In genomic region chr16:71449020-71449419, GRCh38 we compare ENCODE assay signal across 2 cellular contexts.
A peak's percentile ranks its signal among the peaks of the same experiment; 100 is the strongest.
TF ChIP-seq lines count a peak whose summit lies in the region.

No MANE protein-coding gene starts in this region.

TF ChIP-seq in H1, 55 proteins besides CTCF, POLR2A, EP300 and RAD21:
- TF ChIP-seq BRCA1 (IDR thresholded peaks at IDR 0.05; ENCODE audit: low read depth, low read length) = no peak
- TF ChIP-seq GABPA (IDR thresholded peaks at IDR 0.05; ENCODE audit: borderline replicate concordance, insufficient read depth, low read length) = no peak
- no peak for TF ChIP-seq CBX5 (IDR thresholded peaks at IDR 0.05; ENCODE audit: low read depth, low read length)
- TF ChIP-seq SP2 (IDR thresholded peaks at IDR 0.05; ENCODE audit: low read length) = no peak
- TF ChIP-seq KDM1A (IDR thresholded peaks at IDR 0.05; ENCODE audit: borderline replicate concordance, low read length) = peak; percentile 45; the same call in 1 of the 2 replicates
- no peak for TF ChIP-seq CHD7 (IDR thresholded peaks at IDR 0.05; ENCODE audit: insufficient replicate concordance, low read length)
- no peak for TF ChIP-seq HDAC6 (IDR thresholded peaks at IDR 0.05; ENCODE audit: low read depth, low read length)

TF ChIP-seq in WTC11, 78 proteins besides CTCF, POLR2A, EP300 and RAD21:
- TF ChIP-seq, protein P1, sequence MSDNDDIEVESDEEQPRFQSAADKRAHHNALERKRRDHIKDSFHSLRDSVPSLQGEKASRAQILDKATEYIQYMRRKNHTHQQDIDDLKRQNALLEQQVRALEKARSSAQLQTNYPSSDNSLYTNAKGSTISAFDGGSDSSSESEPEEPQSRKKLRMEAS (CRISPR knock-in tag; IDR thresholded peaks at IDR 0.05) = no peak
- TF ChIP-seq ZSCAN18 (CRISPR knock-in tag; IDR thresholded peaks at IDR 0.05) (no peak), ZNF396 (CRISPR knock-in tag; IDR thresholded peaks at IDR 0.05; ENCODE audit: borderline replicate concordance) (no peak), ZNF219 (CRISPR knock-in tag; IDR thresholded peaks at IDR 0.05; ENCODE audit: borderline replicate concordance) (no peak), TEAD4 (CRISPR knock-in tag; IDR thresholded peaks at IDR 0.05) (no peak), OVOL2 (CRISPR knock-in tag; IDR thresholded peaks at IDR 0.05; ENCODE audit: borderline replicate concordance) (no peak), ZNF423 (CRISPR knock-in tag; IDR thresholded peaks at IDR 0.05) (no peak), SOX15 (CRISPR knock-in tag; IDR thresholded peaks at IDR 0.05) (no peak), PRRX2 (CRISPR knock-in tag; IDR thresholded peaks at IDR 0.05) (no peak), SMAD4 (CRISPR knock-in tag; IDR thresholded peaks at IDR 0.05) (no peak), GTF2I (CRISPR knock-in tag; conservative IDR thresholded peaks at IDR 0.05) (no peak), AR (CRISPR knock-in tag; IDR thresholded peaks at IDR 0.05) (no peak), ZNF416 (CRISPR knock-in tag; IDR thresholded peaks at IDR 0.05) (no peak)
- TF ChIP-seq, protein P2, sequence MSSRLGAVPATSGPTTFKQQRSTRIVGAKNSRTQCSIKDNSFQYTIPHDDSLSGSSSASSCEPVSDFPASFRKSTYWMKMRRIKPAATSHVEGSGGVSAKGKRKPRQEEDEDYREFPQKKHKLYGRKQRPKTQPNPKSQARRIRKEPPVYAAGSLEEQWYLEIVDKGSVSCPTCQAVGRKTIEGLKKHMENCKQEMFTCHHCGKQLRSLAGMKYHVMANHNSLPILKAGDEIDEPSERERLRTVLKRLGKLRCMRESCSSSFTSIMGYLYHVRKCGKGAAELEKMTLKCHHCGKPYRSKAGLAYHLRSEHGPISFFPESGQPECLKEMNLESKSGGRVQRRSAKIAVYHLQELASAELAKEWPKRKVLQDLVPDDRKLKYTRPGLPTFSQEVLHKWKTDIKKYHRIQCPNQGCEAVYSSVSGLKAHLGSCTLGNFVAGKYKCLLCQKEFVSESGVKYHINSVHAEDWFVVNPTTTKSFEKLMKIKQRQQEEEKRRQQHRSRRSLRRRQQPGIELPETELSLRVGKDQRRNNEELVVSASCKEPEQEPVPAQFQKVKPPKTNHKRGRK (CRISPR knock-in tag; IDR thresholded peaks at IDR 0.05; ENCODE audit: borderline replicate concordance) = no peak
- TF ChIP-seq, protein P3, sequence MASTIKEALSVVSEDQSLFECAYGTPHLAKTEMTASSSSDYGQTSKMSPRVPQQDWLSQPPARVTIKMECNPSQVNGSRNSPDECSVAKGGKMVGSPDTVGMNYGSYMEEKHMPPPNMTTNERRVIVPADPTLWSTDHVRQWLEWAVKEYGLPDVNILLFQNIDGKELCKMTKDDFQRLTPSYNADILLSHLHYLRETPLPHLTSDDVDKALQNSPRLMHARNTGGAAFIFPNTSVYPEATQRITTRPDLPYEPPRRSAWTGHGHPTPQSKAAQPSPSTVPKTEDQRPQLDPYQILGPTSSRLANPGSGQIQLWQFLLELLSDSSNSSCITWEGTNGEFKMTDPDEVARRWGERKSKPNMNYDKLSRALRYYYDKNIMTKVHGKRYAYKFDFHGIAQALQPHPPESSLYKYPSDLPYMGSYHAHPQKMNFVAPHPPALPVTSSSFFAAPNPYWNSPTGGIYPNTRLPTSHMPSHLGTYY (CRISPR knock-in tag; IDR thresholded peaks at IDR 0.05) = no peak
- TF ChIP-seq, protein P4, sequence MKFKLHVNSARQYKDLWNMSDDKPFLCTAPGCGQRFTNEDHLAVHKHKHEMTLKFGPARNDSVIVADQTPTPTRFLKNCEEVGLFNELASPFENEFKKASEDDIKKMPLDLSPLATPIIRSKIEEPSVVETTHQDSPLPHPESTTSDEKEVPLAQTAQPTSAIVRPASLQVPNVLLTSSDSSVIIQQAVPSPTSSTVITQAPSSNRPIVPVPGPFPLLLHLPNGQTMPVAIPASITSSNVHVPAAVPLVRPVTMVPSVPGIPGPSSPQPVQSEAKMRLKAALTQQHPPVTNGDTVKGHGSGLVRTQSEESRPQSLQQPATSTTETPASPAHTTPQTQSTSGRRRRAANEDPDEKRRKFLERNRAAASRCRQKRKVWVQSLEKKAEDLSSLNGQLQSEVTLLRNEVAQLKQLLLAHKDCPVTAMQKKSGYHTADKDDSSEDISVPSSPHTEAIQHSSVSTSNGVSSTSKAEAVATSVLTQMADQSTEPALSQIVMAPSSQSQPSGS (CRISPR knock-in tag; IDR thresholded peaks at IDR 0.05; ENCODE audit: borderline replicate concordance, low read depth) = no peak
- TF ChIP-seq, protein P5, sequence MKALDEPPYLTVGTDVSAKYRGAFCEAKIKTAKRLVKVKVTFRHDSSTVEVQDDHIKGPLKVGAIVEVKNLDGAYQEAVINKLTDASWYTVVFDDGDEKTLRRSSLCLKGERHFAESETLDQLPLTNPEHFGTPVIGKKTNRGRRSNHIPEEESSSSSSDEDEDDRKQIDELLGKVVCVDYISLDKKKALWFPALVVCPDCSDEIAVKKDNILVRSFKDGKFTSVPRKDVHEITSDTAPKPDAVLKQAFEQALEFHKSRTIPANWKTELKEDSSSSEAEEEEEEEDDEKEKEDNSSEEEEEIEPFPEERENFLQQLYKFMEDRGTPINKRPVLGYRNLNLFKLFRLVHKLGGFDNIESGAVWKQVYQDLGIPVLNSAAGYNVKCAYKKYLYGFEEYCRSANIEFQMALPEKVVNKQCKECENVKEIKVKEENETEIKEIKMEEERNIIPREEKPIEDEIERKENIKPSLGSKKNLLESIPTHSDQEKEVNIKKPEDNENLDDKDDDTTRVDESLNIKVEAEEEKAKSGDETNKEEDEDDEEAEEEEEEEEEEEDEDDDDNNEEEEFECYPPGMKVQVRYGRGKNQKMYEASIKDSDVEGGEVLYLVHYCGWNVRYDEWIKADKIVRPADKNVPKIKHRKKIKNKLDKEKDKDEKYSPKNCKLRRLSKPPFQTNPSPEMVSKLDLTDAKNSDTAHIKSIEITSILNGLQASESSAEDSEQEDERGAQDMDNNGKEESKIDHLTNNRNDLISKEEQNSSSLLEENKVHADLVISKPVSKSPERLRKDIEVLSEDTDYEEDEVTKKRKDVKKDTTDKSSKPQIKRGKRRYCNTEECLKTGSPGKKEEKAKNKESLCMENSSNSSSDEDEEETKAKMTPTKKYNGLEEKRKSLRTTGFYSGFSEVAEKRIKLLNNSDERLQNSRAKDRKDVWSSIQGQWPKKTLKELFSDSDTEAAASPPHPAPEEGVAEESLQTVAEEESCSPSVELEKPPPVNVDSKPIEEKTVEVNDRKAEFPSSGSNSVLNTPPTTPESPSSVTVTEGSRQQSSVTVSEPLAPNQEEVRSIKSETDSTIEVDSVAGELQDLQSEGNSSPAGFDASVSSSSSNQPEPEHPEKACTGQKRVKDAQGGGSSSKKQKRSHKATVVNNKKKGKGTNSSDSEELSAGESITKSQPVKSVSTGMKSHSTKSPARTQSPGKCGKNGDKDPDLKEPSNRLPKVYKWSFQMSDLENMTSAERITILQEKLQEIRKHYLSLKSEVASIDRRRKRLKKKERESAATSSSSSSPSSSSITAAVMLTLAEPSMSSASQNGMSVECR (CRISPR knock-in tag; IDR thresholded peaks at IDR 0.05; ENCODE audit: borderline replicate concordance) = no peak
- TF ChIP-seq, protein P6, sequence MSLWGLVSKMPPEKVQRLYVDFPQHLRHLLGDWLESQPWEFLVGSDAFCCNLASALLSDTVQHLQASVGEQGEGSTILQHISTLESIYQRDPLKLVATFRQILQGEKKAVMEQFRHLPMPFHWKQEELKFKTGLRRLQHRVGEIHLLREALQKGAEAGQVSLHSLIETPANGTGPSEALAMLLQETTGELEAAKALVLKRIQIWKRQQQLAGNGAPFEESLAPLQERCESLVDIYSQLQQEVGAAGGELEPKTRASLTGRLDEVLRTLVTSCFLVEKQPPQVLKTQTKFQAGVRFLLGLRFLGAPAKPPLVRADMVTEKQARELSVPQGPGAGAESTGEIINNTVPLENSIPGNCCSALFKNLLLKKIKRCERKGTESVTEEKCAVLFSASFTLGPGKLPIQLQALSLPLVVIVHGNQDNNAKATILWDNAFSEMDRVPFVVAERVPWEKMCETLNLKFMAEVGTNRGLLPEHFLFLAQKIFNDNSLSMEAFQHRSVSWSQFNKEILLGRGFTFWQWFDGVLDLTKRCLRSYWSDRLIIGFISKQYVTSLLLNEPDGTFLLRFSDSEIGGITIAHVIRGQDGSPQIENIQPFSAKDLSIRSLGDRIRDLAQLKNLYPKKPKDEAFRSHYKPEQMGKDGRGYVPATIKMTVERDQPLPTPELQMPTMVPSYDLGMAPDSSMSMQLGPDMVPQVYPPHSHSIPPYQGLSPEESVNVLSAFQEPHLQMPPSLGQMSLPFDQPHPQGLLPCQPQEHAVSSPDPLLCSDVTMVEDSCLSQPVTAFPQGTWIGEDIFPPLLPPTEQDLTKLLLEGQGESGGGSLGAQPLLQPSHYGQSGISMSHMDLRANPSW (CRISPR knock-in tag; conservative IDR thresholded peaks at IDR 0.05; ENCODE audit: low read depth) = no peak
